In genomic region chr7:142516038-142516501, GRCh38 we compare ENCODE assay signal across 8 cellular contexts.
DNase-seq lines count a peak whose midpoint lies in the region; ATAC-seq and TF ChIP-seq lines count a peak whose summit lies in the region.

No MANE protein-coding gene starts in this region.

- no peaks in the 10 kb centered on the region for H3K27me3 Mint-ChIP-seq in activated CD4-positive, alpha-beta memory T cell treated with anti-CD3 and anti-CD28 coated beads for 36 hours
- peaks cover 18% of the 10 kb centered on the region for H3K27me3 Mint-ChIP-seq in progenitor cell of endocrine pancreas

- H3K9me3 Mint-ChIP-seq in activated CD4-positive, alpha-beta memory T cell treated with anti-CD3 and anti-CD28 coated beads for 36 hours: no peaks in the 10 kb centered on the region
- H3K9me3 Mint-ChIP-seq in progenitor cell of endocrine pancreas (ENCODE audit: low read depth): no peaks in the 10 kb centered on the region

- no peak overlapping the region for H3K27ac Mint-ChIP-seq in activated CD4-positive, alpha-beta memory T cell treated with anti-CD3 and anti-CD28 coated beads for 36 hours
- H3K27ac Mint-ChIP-seq in progenitor cell of endocrine pancreas: no peak overlapping the region

- peak; percentile 75 for TF ChIP-seq CTCF in progenitor cell of endocrine pancreas (IDR thresholded peaks at IDR 0.05; ENCODE audit: unreplicated experiment)

- H3K36me3 Mint-ChIP-seq in activated CD4-positive, alpha-beta memory T cell treated with anti-CD3 and anti-CD28 coated beads for 36 hours: no peaks in the 10 kb centered on the region
- H3K36me3 Mint-ChIP-seq in progenitor cell of endocrine pancreas (ENCODE audit: insufficient read depth): no peaks in the 10 kb centered on the region

- H3K4me1 Mint-ChIP-seq in activated CD4-positive, alpha-beta memory T cell treated with anti-CD3 and anti-CD28 coated beads for 36 hours (ENCODE audit: low read depth): peaks cover 41% of the 10 kb centered on the region
- H3K4me1 Mint-ChIP-seq in progenitor cell of endocrine pancreas (ENCODE audit: low read depth): no peaks in the 10 kb centered on the region

- H3K4me3 Mint-ChIP-seq in activated CD4-positive, alpha-beta memory T cell treated with anti-CD3 and anti-CD28 coated beads for 36 hours: no peak overlapping the region
- H3K4me3 Mint-ChIP-seq in progenitor cell of endocrine pancreas (ENCODE audit: low read depth): no peak overlapping the region

- POLR2A ChIA-PET in activated CD4-positive, alpha-beta memory T cell treated with anti-CD3 and anti-CD28 coated beads for 36 hours (lab: Charles Lee): no interaction called here

- CTCF ChIA-PET in activated CD4-positive, alpha-beta memory T cell treated with anti-CD3 and anti-CD28 coated beads for 36 hours (lab: Charles Lee): interaction anchor here (0.7 to 4.5 kb wide), 22 partner anchors 8 to 774 kb away, joined by 3 to 31 read pairs (median 4); no protein-coding TSS in a partner anchor

- in situ Hi-C loops in Caki2 (cut with HindIII; ENCODE audit: low pct_unique_long_range_greater_than_20kb, low sequenced_read_pairs): no loop called here

- DNase-seq in Caki2 (ENCODE audit: low read depth) (peak; percentile 45), NCI-H146 treated with DMSO at 0.1 percent for 48 hours (lab: John Stamatoyannopoulos, UW; ENCODE audit: unreplicated experiment) (peak; percentile 5), germinal center (ENCODE audit: low spot score) (peak; percentile 53), progenitor cell of endocrine pancreas (ENCODE audit: low spot score, unreplicated experiment) (no peak), occipital lobe (lab: John Stamatoyannopoulos, UW) (no peak)
- DNase-seq in activated CD4-positive, alpha-beta memory T cell treated with anti-CD3 and anti-CD28 coated beads for 36 hours: peak; percentile 53

- intact Hi-C loops in activated CD4-positive, alpha-beta memory T cell treated with anti-CD3 and anti-CD28 coated beads for 36 hours (cut with micrococcal nuclease): loop anchor here (5.0 kb wide), 1 partner anchor 54 kb away; no protein-coding TSS in a partner anchor

- ATAC-seq in GM18867 (IDR thresholded peaks at IDR 0.05; ENCODE audit: unreplicated experiment): peak; percentile 92
- ATAC-seq in HG02970 (IDR thresholded peaks at IDR 0.05; ENCODE audit: low FRiP score, unreplicated experiment): peak; percentile 84

Comparison
In these comparisons a context has a peak if more than half of its experiments do, and no peak if none do; other contexts are left out.
1. DNase-seq: peak in Caki2 (single experiment), NCI-H146 treated with DMSO at 0.1 percent for 48 hours (single experiment), activated CD4-positive, alpha-beta memory T cell treated with anti-CD3 and anti-CD28 coated beads for 36 hours (single experiment) and germinal center (single experiment); none in progenitor cell of endocrine pancreas (single experiment) and occipital lobe (single experiment).